Comparison of ENCODE assay signal across 8 cellular contexts in genomic region chr3:98329392-98330124, GRCh38. TPM values are rescaled to one million over a fixed set of nuclear protein-coding genes. Genes with fewer than 3 reads are reported as not detected.
A peak's percentile ranks its signal among the peaks of the same experiment; 100 is the strongest.
DNase-seq lines count a peak whose midpoint lies in the region; ATAC-seq, FAIRE-seq and TF ChIP-seq lines count a peak whose summit lies in the region.

No MANE protein-coding gene starts in this region.

- H3K4me3 ChIP-seq in BJ (ENCODE audit: low read depth, low read length) (no peak overlapping the region), endothelial cell of umbilical vein (replicated peaks in 1 of 3; ENCODE audit: insufficient read depth in 1 of 3, low read depth in 1 of 3, low read length in 3 of 3) (no peak overlapping the region), tibial nerve (no peak overlapping the region)

- H3K4me2 ChIP-seq in endothelial cell of umbilical vein (ENCODE audit: insufficient read depth, low read length) = no peak overlapping the region

- no TSS peak for BruUV-seq in endothelial cell of umbilical vein (replicated peaks; lab: Mats Ljungman, UMichigan)

- 11 to 14% methylated on average over 6 of the region's 6 CpGs for WGBS in tibial nerve, 2 donors

- intact Hi-C loops in endothelial cell of umbilical vein (cut with micrococcal nuclease) = loop anchor here (1.0 kb wide), 1 partner anchor 290 kb away; no protein-coding TSS in a partner anchor

- H3K9me1 ChIP-seq in endothelial cell of umbilical vein (replicated peaks; ENCODE audit: control insufficient read depth, extremely low read depth, insufficient read depth, low read length) = no peaks in the 10 kb centered on the region

- H3K36me3 ChIP-seq in BJ (ENCODE audit: control insufficient read depth, insufficient read depth, low read length) (no peaks in the 10 kb centered on the region), endothelial cell of umbilical vein (ENCODE audit: control insufficient read depth in 2 of 2, extremely low read depth in 1 of 2, insufficient read depth in 2 of 2, low read length in 2 of 2) (no peaks in the 10 kb centered on the region), tibial nerve (no peaks in the 10 kb centered on the region)

- peak; percentile 53 for FAIRE-seq in endothelial cell of umbilical vein (lab: Jason Lieb, UNC)

- no peaks in the 10 kb centered on the region for H3K27me3 ChIP-seq in BJ (ENCODE audit: control insufficient read depth, insufficient read depth, low read length)
- peaks cover 5 to 8% of the 10 kb centered on the region in 2 experiments for H3K27me3 ChIP-seq in endothelial cell of umbilical vein (ENCODE audit: control insufficient read depth in 2 of 2, insufficient read depth in 2 of 2, low read length in 2 of 2)
- peaks cover 0 to 3% of the 10 kb centered on the region in 2 donors for H3K27me3 ChIP-seq in tibial nerve

- H3K9me3 ChIP-seq in endothelial cell of umbilical vein (replicated peaks; ENCODE audit: control insufficient read depth, insufficient read depth, low read length) (no peaks in the 10 kb centered on the region), tibial nerve (no peaks in the 10 kb centered on the region)

- TF ChIP-seq CTCF in BJ (IDR thresholded peaks at IDR 0.05; ENCODE audit: insufficient read depth, low read depth, low read length) (peak; percentile 86), endothelial cell of umbilical vein (IDR thresholded peaks at IDR 0.05; ENCODE audit: extremely low read depth in 1 of 2, insufficient read depth in 1 of 2, low read depth in 1 of 2, low read length in 2 of 2) (peak; percentile 60 to 71), tibial nerve (IDR thresholded peaks at IDR 0.05) (peak; percentile 40 to 71 (median 55))

- H3K79me2 ChIP-seq in endothelial cell of umbilical vein (ENCODE audit: control insufficient read depth, insufficient read depth, low read length) = no peaks in the 10 kb centered on the region

- POLR2A ChIA-PET in BJ (lab: Charles Lee) (no interaction called here), endothelial cell of umbilical vein (lab: Charles Lee) (no interaction called here)

- no peak for TF ChIP-seq POLR2A in endothelial cell of umbilical vein (IDR thresholded peaks at IDR 0.05; ENCODE audit: low read depth, low read length)
- TF ChIP-seq POLR2A in tibial nerve (IDR thresholded peaks at IDR 0.05) = no peak

- dilution Hi-C loops in endothelial cell of umbilical vein (cut with MboI; ENCODE audit: extremely low pct_ligation_motif_present, low sequenced_read_pairs) = no loop called here

- CTCF ChIA-PET in BJ (lab: Yijun Ruan, JAX) = interaction anchor here (0.6 to 3.3 kb wide), 11 partner anchors 10 to 303 kb away, joined by 3 to 52 read pairs (median 4); no protein-coding TSS in a partner anchor
- CTCF ChIA-PET in endothelial cell of umbilical vein (lab: Charles Lee) = interaction anchor here (0.7 to 3.6 kb wide), 10 partner anchors 9 to 565 kb away, joined by 3 to 72 read pairs (median 4); partner anchors contain the start of gene ARL6

- H3K27ac ChIP-seq in endothelial cell of umbilical vein (ENCODE audit: insufficient read depth, low read depth, low read length) = no peak overlapping the region
- no peak overlapping the region for H3K27ac ChIP-seq in tibial nerve

- H3K4me1 ChIP-seq in endothelial cell of umbilical vein (ENCODE audit: control insufficient read depth, extremely low read depth, insufficient read depth, low read length) (no peaks in the 10 kb centered on the region), tibial nerve (peaks cover 0 to 9% (median 0%) of the 10 kb centered on the region in 4 donors)

- ATAC-seq in GM18511 (IDR thresholded peaks at IDR 0.05; ENCODE audit: unreplicated experiment) (peak; percentile 66), HG02970 (IDR thresholded peaks at IDR 0.05; ENCODE audit: low FRiP score, unreplicated experiment) (peak; percentile 57)

- H3K9ac ChIP-seq in endothelial cell of umbilical vein (replicated peaks; ENCODE audit: extremely low read depth, insufficient read depth, low read length) = no peak overlapping the region

- no peak for TF ChIP-seq EP300 in tibial nerve (IDR thresholded peaks at IDR 0.05)

- H4K20me1 ChIP-seq in endothelial cell of umbilical vein (replicated peaks; ENCODE audit: control insufficient read depth, extremely low read depth, insufficient read depth, low read length) = no peaks in the 10 kb centered on the region

- no peak for DNase-seq in BJ (ENCODE audit: low read depth)
- DNase-seq in NCI-H2196 (lab: John Stamatoyannopoulos, UW; ENCODE audit: unreplicated experiment) = peak; percentile 49
- peak; percentile 26 to 29 for DNase-seq in activated CD4-positive, alpha-beta T cell treated with anti-CD3 and anti-CD28 coated beads, Interleukin-2, amount 50 U/mL, for 4 hours
- peak; percentile 46 for DNase-seq in endothelial cell of umbilical vein (ENCODE audit: low read depth, low spot score)
- peak; percentile 41 for DNase-seq in mucosa of gallbladder (ENCODE audit: low spot score)
- DNase-seq in tibial nerve (ENCODE audit: low spot score in 2 of 2) = peak in 1 of 2 donors; percentile 44

- no peak overlapping the region for H2AFZ ChIP-seq in endothelial cell of umbilical vein (ENCODE audit: low read depth, low read length)

TF ChIP-seq in endothelial cell of umbilical vein, 7 proteins besides CTCF, POLR2A, EP300 and RAD21:
- TF ChIP-seq MAX (IDR thresholded peaks at IDR 0.05; ENCODE audit: insufficient read depth, insufficient read length) (no peak), GATA2 (IDR thresholded peaks at IDR 0.05; ENCODE audit: insufficient read depth, insufficient read length, low read depth, low read length) (no peak), MYC (IDR thresholded peaks at IDR 0.05; ENCODE audit: low read depth, low read length) (no peak), POLR2AphosphoS5 (IDR thresholded peaks at IDR 0.05; ENCODE audit: insufficient read depth, low read depth, low read length) (no peak), EZH2 (IDR thresholded peaks at IDR 0.05; ENCODE audit: borderline replicate concordance, low read depth, low read length, severe bottlenecking) (no peak), FOS (IDR thresholded peaks at IDR 0.05; ENCODE audit: borderline replicate concordance, insufficient read depth, low read length) (no peak), JUN (IDR thresholded peaks at IDR 0.05; ENCODE audit: borderline replicate concordance, insufficient read depth, insufficient read length, low read depth) (no peak)
TF ChIP-seq in endothelial cell of umbilical vein: peak in this region for 0.

RNA-seq across cellular contexts. Expression of gene OR5K4, which starts 24.1 kb away (rescaled TPM):
- polyA plus RNA-seq in BJ (2011; rRNA removed) (not detected in 2 replicates), endothelial cell of umbilical vein (not detected in 2 replicates)
- not detected in 2 replicates for polyA minus RNA-seq in BJ (2011; rRNA and poly(A)+ RNA removed)
- total RNA-seq in endothelial cell of umbilical vein (not detected in 2 replicates), mucosa of gallbladder (not detected), tibial nerve (not detected)
- polyA plus RNA-seq in endothelial cell of umbilical vein (2011; cell fraction: cytosol; rRNA removed) = not detected in 2 replicates
- polyA plus RNA-seq in endothelial cell of umbilical vein (2011; cell fraction: nucleus; rRNA removed) = not detected in 2 replicates
- not detected in 2 replicates for polyA plus RNA-seq in endothelial cell of umbilical vein (2012)
- polyA minus RNA-seq in endothelial cell of umbilical vein = not detected in 2 replicates
- not detected for polyA minus RNA-seq in endothelial cell of umbilical vein (2011; cell fraction: cytosol; rRNA and poly(A)+ RNA removed)
- not detected in 2 replicates for polyA minus RNA-seq in endothelial cell of umbilical vein (2011; cell fraction: nucleus; rRNA and poly(A)+ RNA removed)

RNA-seq across cellular contexts. Expression of gene OR5H2, which starts 47.3 kb away (rescaled TPM):
- polyA plus RNA-seq in BJ (2011; rRNA removed) = not detected in 2 replicates
- polyA minus RNA-seq in BJ (2011; rRNA and poly(A)+ RNA removed) = not detected in 2 replicates
- not detected in 2 replicates for total RNA-seq in endothelial cell of umbilical vein
- polyA plus RNA-seq in endothelial cell of umbilical vein = not detected in 2 replicates
- not detected in 2 replicates for polyA plus RNA-seq in endothelial cell of umbilical vein (2011; cell fraction: cytosol; rRNA removed)
- polyA plus RNA-seq in endothelial cell of umbilical vein (2011; cell fraction: nucleus; rRNA removed) = not detected in 2 replicates
- not detected in 2 replicates for polyA plus RNA-seq in endothelial cell of umbilical vein (2012)
- not detected in 2 replicates for polyA minus RNA-seq in endothelial cell of umbilical vein
- not detected for polyA minus RNA-seq in endothelial cell of umbilical vein (2011; cell fraction: cytosol; rRNA and poly(A)+ RNA removed)
- polyA minus RNA-seq in endothelial cell of umbilical vein (2011; cell fraction: nucleus; rRNA and poly(A)+ RNA removed) = not detected in 2 replicates
- total RNA-seq in mucosa of gallbladder = not detected
- total RNA-seq in tibial nerve = not detected
